19 cellular contexts compared by ENCODE assay signal in the genomic region with DNA sequence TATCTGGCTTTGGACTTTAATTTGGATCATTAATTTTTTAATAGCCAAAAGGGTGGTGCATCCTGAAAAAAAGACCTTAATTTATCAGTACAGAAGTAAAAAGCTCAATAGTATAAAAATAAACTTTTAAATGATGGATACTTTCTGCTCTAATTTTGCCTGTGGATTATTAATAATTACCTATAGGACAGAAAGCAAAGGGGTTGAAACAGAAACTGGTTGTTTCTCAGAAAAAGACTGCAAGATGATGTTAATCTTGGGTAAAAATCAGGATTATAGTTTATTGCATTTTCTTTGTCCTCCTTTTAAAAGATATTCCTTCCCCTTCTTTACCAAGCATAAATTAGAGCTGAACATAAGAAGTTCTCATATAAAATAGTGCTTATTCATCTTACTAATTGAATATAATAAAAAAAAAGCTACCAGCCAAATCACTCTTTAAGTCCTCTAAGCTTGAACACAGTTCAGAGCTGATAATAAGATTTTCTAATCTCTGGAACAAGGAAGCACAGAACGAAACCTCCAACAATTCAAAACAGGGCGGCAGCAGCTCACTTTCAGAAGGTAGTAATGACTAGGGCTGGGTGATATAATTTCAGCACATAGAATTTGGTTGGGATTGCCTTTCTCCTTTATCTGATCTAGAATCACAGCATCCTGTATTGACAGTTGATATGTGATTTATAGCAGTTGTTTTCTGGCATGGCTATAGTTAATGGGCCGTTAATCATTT. TPM values are rescaled to one million over a fixed set of nuclear protein-coding genes. Genes with fewer than 3 reads are reported as not detected.
"Had no signal": no experiment of that assay in that cellular context is flagged by ENCODE, and none has a peak within 500 bp of the region (broad histone marks: within the 10 kb centered on the region; RNA-seq: fewer than 3 reads in every experiment).

No MANE protein-coding gene starts in this region.

- H3K4me3 ChIP-seq: adrenal gland, breast epithelium, coronary artery, lower lobe of right lung, ovary, thoracic aorta, upper lobe of right lung had no signal

- H3K9me3 ChIP-seq: adrenal gland, breast epithelium, lower lobe of right lung, ovary, thoracic aorta, upper lobe of right lung had no signal

- H3K27ac ChIP-seq: adrenal gland, breast epithelium, coronary artery, foreskin keratinocyte, lower lobe of right lung, ovary, thoracic aorta, upper lobe of right lung had no signal

- ATAC-seq: foreskin keratinocyte; lower lobe of right lung; natural killer cell; sciatic nerve; stimulated activated memory B cell treated with anti-CD40 and anti-IgM and Interleukin-4, amounts not matched to agents 10 μg/mL and 1 μg/mL and 100 μg/mL, for 72 hours; upper lobe of right lung had no signal

- FAIRE-seq: astrocyte had no signal

- H3K36me3 ChIP-seq: adrenal gland, breast epithelium, lower lobe of right lung, ovary, thoracic aorta, upper lobe of right lung had no signal

- H3K4me1 ChIP-seq: breast epithelium, lower lobe of right lung, upper lobe of right lung had no signal

- H3K27me3 ChIP-seq: adrenal gland, breast epithelium, foreskin keratinocyte, ovary, upper lobe of right lung had no signal

- DNase-seq: activated CD4-positive, CD25-positive, alpha-beta regulatory T cell treated with anti-CD3 and anti-CD28 coated beads, Interleukin-2, amount 50 U/mL, for 72 hours; activated gamma-delta T cell; adrenal gland; foreskin keratinocyte; hypothalamus; islet precursor cell; lower lobe of right lung; natural killer cell; ovary; stimulated activated CD4-positive, alpha-beta T cell treated with anti-CD3 and anti-CD28 coated beads, Interleukin-4, amount 100 ng/mL, for 4 hours; upper lobe of right lung had no signal

RNA-seq across cellular contexts. Expression of gene GPR85, which starts 8.1 kb away (rescaled TPM):
- total RNA-seq: activated CD8-positive, alpha-beta memory T cell treated with anti-CD3 and anti-CD28 coated beads for 36 hours; epithelial cell of proximal tubule; natural killer cell had no signal
